ENCODE assay signal across 8 cellular contexts in genomic region chr5:135398855-135399837, GRCh38. TPM values are rescaled to one million over a fixed set of nuclear protein-coding genes. Genes with fewer than 3 reads are reported as not detected.
A peak's percentile ranks its signal among the peaks of the same experiment; 100 is the strongest.
DNase-seq lines count a peak whose midpoint lies in the region; ATAC-seq and TF ChIP-seq lines count a peak whose summit lies in the region.

Gene MACROH2A1, minus strand, starts transcription at chr5:135399231. Its CDS starts 10,138 bp downstream, at chr5:135389093.

- peak within 1 kb of the TSS; percentile 91 for H3K27ac Mint-ChIP-seq in activated CD4-positive, alpha-beta T cell treated with anti-CD3 and anti-CD28 coated beads, Interleukin-2, amount 10 ng/mL, durations not matched to agents 24 days and 14 days

- no peaks in the 10 kb centered on the region for H3K27me3 Mint-ChIP-seq in activated CD4-positive, alpha-beta T cell treated with anti-CD3 and anti-CD28 coated beads, Interleukin-2, amount 10 ng/mL, durations not matched to agents 24 days and 14 days

- CTCF ChIA-PET in AG04450 (lab: Charles Lee) = interaction anchor here (0.9 kb wide), 1 partner anchor 27 kb away, joined by 3 read pairs; no protein-coding TSS in a partner anchor

- DNase-seq in AG04450 (ENCODE audit: low read depth, low spot score) = no peak
- peak; percentile 52 for DNase-seq in NCI-H446 treated with DMSO at 0.1 percent for 48 hours (lab: John Stamatoyannopoulos, UW)
- DNase-seq in activated CD4-positive, alpha-beta T cell treated with anti-CD3 and anti-CD28 coated beads, Interleukin-2, amount 10 ng/mL, durations not matched to agents 24 days and 14 days = peak; percentile 96
- peak; percentile 91 for DNase-seq in coronary artery (ENCODE audit: low spot score)
- peak; percentile 92 for DNase-seq in left lobe of liver (ENCODE audit: low spot score)
- peak; percentile 73 for DNase-seq in stimulated activated CD4-positive, alpha-beta T cell treated with anti-CD3 and anti-CD28 coated beads, Interleukin-2, amount 100 ng/mL, for 4 hours (ENCODE audit: low read depth)

- TF ChIP-seq CTCF in AG04450 (IDR thresholded peaks at IDR 0.05; ENCODE audit: low read depth, low read length) (no peak), coronary artery (IDR thresholded peaks at IDR 0.05) (no peak)

- H3K4me1 Mint-ChIP-seq in activated CD4-positive, alpha-beta T cell treated with anti-CD3 and anti-CD28 coated beads, Interleukin-2, amount 10 ng/mL, durations not matched to agents 24 days and 14 days = peaks cover 43% of the 10 kb centered on the region

- H3K4me3 ChIP-seq in AG04450 (ENCODE audit: low read depth, low read length) = peak within 1 kb of the TSS; percentile 81
- H3K4me3 ChIP-seq in coronary artery = peak within 1 kb of the TSS; percentile 91

- ATAC-seq in GM18861 (IDR thresholded peaks at IDR 0.05; ENCODE audit: unreplicated experiment) (peak; percentile 85), HG03066 (IDR thresholded peaks at IDR 0.05; ENCODE audit: low read depth, unreplicated experiment) (peak; percentile 87), left lobe of liver (peak; percentile 97)

- H3K9me3 Mint-ChIP-seq in activated CD4-positive, alpha-beta T cell treated with anti-CD3 and anti-CD28 coated beads, Interleukin-2, amount 10 ng/mL, durations not matched to agents 24 days and 14 days = no peaks in the 10 kb centered on the region

- H3K27me3 ChIP-seq in AG04450 (ENCODE audit: control insufficient read depth, insufficient read depth, low read length) = no peaks in the 10 kb centered on the region

- H3K9me3 ChIP-seq in AG04450 (ENCODE audit: control insufficient read depth, insufficient read depth, low read length) = peaks cover 4% of the 10 kb centered on the region; the same call in 1 of the 2 replicates

- intact Hi-C loops in activated CD4-positive, alpha-beta T cell treated with anti-CD3 and anti-CD28 coated beads, Interleukin-2, amount 10 ng/mL, durations not matched to agents 24 days and 14 days (cut with micrococcal nuclease) = loop anchor here (1.0 to 5.0 kb wide), 2 partner anchors 22 to 37 kb away; no protein-coding TSS in a partner anchor

- peaks cover 21% of the 10 kb centered on the region for H3K36me3 Mint-ChIP-seq in activated CD4-positive, alpha-beta T cell treated with anti-CD3 and anti-CD28 coated beads, Interleukin-2, amount 10 ng/mL, durations not matched to agents 24 days and 14 days (ENCODE audit: low read depth)

- POLR2A ChIA-PET in AG04450 (lab: Yijun Ruan, JAX) = interaction anchor here (0.9 to 1.2 kb wide), 2 partner anchors 45 to 91 kb away, joined by 3 read pairs; no protein-coding TSS in a partner anchor

- peak within 1 kb of the TSS; percentile 90 for H3K4me3 Mint-ChIP-seq in activated CD4-positive, alpha-beta T cell treated with anti-CD3 and anti-CD28 coated beads, Interleukin-2, amount 10 ng/mL, durations not matched to agents 24 days and 14 days

- peak within 1 kb of the TSS; percentile 81 for H3K27ac ChIP-seq in AG04450 (ENCODE audit: low read depth, low read length)
- H3K27ac ChIP-seq in coronary artery = peak within 1 kb of the TSS; percentile 75 to 88

RNA-seq across cellular contexts. Expression of gene MACROH2A1, which starts in this region (rescaled TPM):
- 117 and 129 TPM in 2 replicates for polyA plus RNA-seq in AG04450 (2011; rRNA removed)
- 125 and 142 TPM in 2 replicates for polyA minus RNA-seq in AG04450 (2011; rRNA and poly(A)+ RNA removed)
- total RNA-seq in activated CD4-positive, alpha-beta T cell treated with anti-CD3 and anti-CD28 coated beads, Interleukin-2, amount 10 ng/mL, durations not matched to agents 24 days and 14 days = 282 and 289 TPM in 2 replicates
- 42.9 TPM for total RNA-seq in left lobe of liver
